18 cellular contexts compared by ENCODE assay signal in the genomic region with DNA sequence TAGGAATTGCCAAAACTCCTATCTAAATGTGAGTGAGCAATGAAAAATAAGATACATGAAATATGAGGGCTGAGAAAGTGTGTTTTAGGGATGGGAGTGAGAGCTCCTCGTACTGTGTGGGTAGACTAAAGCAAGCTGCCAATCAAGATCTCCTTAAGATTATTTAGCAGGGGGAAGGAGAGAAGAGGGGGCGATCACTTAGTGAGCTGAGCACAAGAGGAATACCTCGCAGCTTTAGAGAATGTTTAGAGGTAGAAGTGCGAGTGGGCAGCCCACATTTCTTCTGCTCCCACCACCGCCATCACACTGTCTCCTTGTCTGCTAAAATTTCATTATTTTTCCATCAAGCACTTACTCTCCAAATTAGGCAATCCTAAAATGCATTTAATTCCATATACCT.
"Had no signal": no experiment of that assay in that cellular context is flagged by ENCODE, and none has a peak within 500 bp of the region (broad histone marks: within the 10 kb centered on the region; RNA-seq: fewer than 3 reads in every experiment).

No MANE protein-coding gene starts in this region.

- H3K9me3 Mint-ChIP-seq: dendritic cell treated with granulocyte-macrophage colony-stimulating factor and Interleukin-4, amounts not matched to agents 40 ng/mL and 50 ng/mL, for 4 days; naive thymus-derived CD4-positive, alpha-beta T cell; stimulated activated memory B cell treated with anti-CD40 and anti-IgM and Interleukin-4, amounts not matched to agents 10 μg/mL and 1 μg/mL and 100 μg/mL, for 72 hours; stimulated activated naive CD8-positive, alpha-beta T cell treated with anti-CD3 and anti-CD28 coated beads, Interleukin-15, Interleukin-2, amounts not matched to agents 100 ng/mL and 50 ng/mL, for 24 hours had no signal

- H3K27ac ChIP-seq: heart left ventricle, psoas muscle, spleen, vagina had no signal

- H3K27me3 Mint-ChIP-seq: stimulated activated memory B cell treated with anti-CD40 and anti-IgM and Interleukin-4, amounts not matched to agents 10 μg/mL and 1 μg/mL and 100 μg/mL, for 72 hours had no signal

- ATAC-seq: heart left ventricle; left colon; naive thymus-derived CD4-positive, alpha-beta T cell; psoas muscle; sciatic nerve; stimulated activated memory B cell treated with anti-CD40 and anti-IgM and Interleukin-4, amounts not matched to agents 10 μg/mL and 1 μg/mL and 100 μg/mL, for 72 hours had no signal

- H3K27me3 ChIP-seq: heart left ventricle, spleen, vagina had no signal

- H3K27ac Mint-ChIP-seq: dendritic cell treated with granulocyte-macrophage colony-stimulating factor and Interleukin-4, amounts not matched to agents 40 ng/mL and 50 ng/mL, for 4 days; nephron progenitor cell; stimulated activated memory B cell treated with anti-CD40 and anti-IgM and Interleukin-4, amounts not matched to agents 10 μg/mL and 1 μg/mL and 100 μg/mL, for 72 hours; stimulated activated naive CD8-positive, alpha-beta T cell treated with anti-CD3 and anti-CD28 coated beads, Interleukin-15, Interleukin-2, amounts not matched to agents 100 ng/mL and 50 ng/mL, for 24 hours; type B pancreatic cell had no signal

- H3K36me3 ChIP-seq: heart left ventricle, spleen, vagina had no signal

- DNase-seq: foreskin melanocyte; heart left ventricle; hippocampal formation; left colon; naive thymus-derived CD4-positive, alpha-beta T cell; nephron progenitor cell; psoas muscle; spleen; stimulated activated CD4-positive, alpha-beta T cell treated with anti-CD3 and anti-CD28 coated beads, Interleukin-15, amount 100 ng/mL, for 24 hours; stimulated activated CD4-positive, alpha-beta T cell treated with anti-CD3 and anti-CD28 coated beads, Interleukin-1b, Interleukin-23, amount 100 ng/mL, for 48 hours; stimulated activated CD4-positive, alpha-beta T cell treated with anti-CD3 and anti-CD28 coated beads, Interleukin-4, amount 100 ng/mL, for 24 hours had no signal

- H3K4me3 Mint-ChIP-seq: dendritic cell treated with granulocyte-macrophage colony-stimulating factor and Interleukin-4, amounts not matched to agents 40 ng/mL and 50 ng/mL, for 4 days; naive thymus-derived CD4-positive, alpha-beta T cell; nephron progenitor cell; stimulated activated memory B cell treated with anti-CD40 and anti-IgM and Interleukin-4, amounts not matched to agents 10 μg/mL and 1 μg/mL and 100 μg/mL, for 72 hours; stimulated activated naive CD8-positive, alpha-beta T cell treated with anti-CD3 and anti-CD28 coated beads, Interleukin-15, Interleukin-2, amounts not matched to agents 100 ng/mL and 50 ng/mL, for 24 hours; type B pancreatic cell had no signal

- H3K36me3 Mint-ChIP-seq: stimulated activated memory B cell treated with anti-CD40 and anti-IgM and Interleukin-4, amounts not matched to agents 10 μg/mL and 1 μg/mL and 100 μg/mL, for 72 hours had no signal

- FAIRE-seq: colon had no signal

- H3K4me3 ChIP-seq: heart left ventricle, psoas muscle, spleen, vagina had no signal
